ENCODE assay signal across 8 cellular contexts in the genomic region with DNA sequence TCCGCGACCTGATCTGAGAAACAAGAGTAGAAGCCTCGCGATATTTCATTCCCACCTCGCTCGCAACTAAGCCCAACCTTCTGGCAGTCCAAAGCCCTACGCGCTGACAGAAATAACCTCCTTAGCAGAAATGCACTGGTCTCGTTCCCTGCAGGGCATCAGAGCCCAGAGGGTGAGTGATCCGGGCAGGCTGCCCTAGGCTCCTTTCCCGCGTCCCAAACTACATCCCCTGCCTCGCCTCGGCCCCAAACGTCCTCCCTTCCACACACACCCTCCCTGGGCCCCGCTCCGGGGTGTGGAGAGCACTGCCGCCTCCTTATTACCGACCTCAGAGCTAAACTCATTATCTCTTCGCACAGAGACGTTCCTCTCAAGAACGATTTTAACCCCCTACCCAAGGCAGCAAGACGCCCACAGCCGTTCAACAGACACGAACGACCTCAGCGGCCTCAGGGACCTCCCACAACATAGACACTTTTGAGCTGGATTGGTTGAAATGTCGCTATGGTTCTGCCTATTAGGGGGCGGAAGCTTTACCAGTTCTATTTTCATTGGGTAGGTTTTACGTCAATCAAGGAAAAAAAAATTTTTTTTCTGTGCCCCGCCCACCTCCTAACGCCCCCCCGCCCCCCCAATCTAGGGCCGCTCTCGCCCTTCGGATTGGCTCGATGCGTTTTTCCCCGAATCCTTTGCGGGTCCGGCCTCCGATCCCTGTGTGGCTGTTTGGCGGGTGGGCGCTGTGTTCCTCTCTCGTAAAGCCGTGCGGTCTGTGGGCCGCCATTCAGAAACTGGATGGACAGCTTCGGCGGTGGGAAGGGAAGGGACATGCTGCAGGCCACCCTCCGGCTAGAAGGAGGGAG. TPM values are rescaled to one million over a fixed set of nuclear protein-coding genes. Genes with fewer than 3 reads are reported as not detected.
A peak's percentile ranks its signal among the peaks of the same experiment; 100 is the strongest.
DNase-seq lines count a peak whose midpoint lies in the region; ATAC-seq and TF ChIP-seq lines count a peak whose summit lies in the region.

TSS of gene CETN3 (minus strand) at position 439 of the 860 bp plus-strand sequence. CDS start at position 344, 95 bp downstream.

- no peak for TF ChIP-seq CTCF in Panc1 (IDR thresholded peaks at IDR 0.05)

- POLR2A ChIA-PET in Panc1 (lab: Charles Lee), result interaction anchor here (0.5 to 0.7 kb wide), 5 partner anchors 15 to 334 kb away, joined by 3 to 17 read pairs (median 3); no protein-coding TSS in a partner anchor

- peak; percentile 91 for DNase-seq in DMS79 (lab: John Stamatoyannopoulos, UW)
- DNase-seq in KG1 (lab: John Stamatoyannopoulos, UW), result peak; percentile 46
- peak; percentile 86 for DNase-seq in Panc1 (ENCODE audit: low read depth, low spot score)
- DNase-seq in activated T-cell treated with anti-CD3 and anti-CD28 coated beads, Interleukin-2, amount 50 U/mL, for 4 hours, result peak; percentile 83
- peak; percentile 72 for DNase-seq in stimulated activated CD8-positive, alpha-beta memory T cell treated with anti-CD3 and anti-CD28 coated beads, Interleukin-7, amount 100 ng/mL, for 24 hours (ENCODE audit: low read depth)

- no peaks in the 10 kb centered on the region for H3K9me3 Mint-ChIP-seq in activated T-cell treated with anti-CD3 and anti-CD28 coated beads, Interleukin-2, amount 50 U/mL, for 4 hours

- CTCF ChIA-PET in Panc1 (lab: Charles Lee), result interaction anchor here (0.6 kb wide), 1 partner anchor 454 kb away, joined by 5 read pairs; no protein-coding TSS in a partner anchor

- H3K4me3 Mint-ChIP-seq in activated T-cell treated with anti-CD3 and anti-CD28 coated beads, Interleukin-2, amount 50 U/mL, for 4 hours, result no peak within 1 kb of the TSS

- intact Hi-C loops in Panc1 (cut with micrococcal nuclease; ENCODE audit: unreplicated experiment), result no loop called here

- H3K27me3 ChIP-seq in Panc1 (ENCODE audit: control insufficient read depth, insufficient read depth, low read length) (no peaks in the 10 kb centered on the region), muscle layer of colon (ENCODE audit: control insufficient read depth in 1 of 2, insufficient read depth in 2 of 2, low read length in 2 of 2) (no peaks in the 10 kb centered on the region)

- no peaks in the 10 kb centered on the region for H3K9me3 ChIP-seq in Panc1 (ENCODE audit: control insufficient read depth, insufficient read depth, low read depth, low read length)
- no peaks in the 10 kb centered on the region for H3K9me3 ChIP-seq in muscle layer of colon (ENCODE audit: low read length)

- H3K4me1 ChIP-seq in Panc1 (ENCODE audit: control insufficient read depth, insufficient read depth, low read length) (peaks cover 30% of the 10 kb centered on the region), muscle layer of colon (ENCODE audit: insufficient read depth, low read length) (peaks cover 12% of the 10 kb centered on the region)

- H3K4me1 Mint-ChIP-seq in activated T-cell treated with anti-CD3 and anti-CD28 coated beads, Interleukin-2, amount 50 U/mL, for 4 hours (ENCODE audit: low read depth), result peaks cover 14% of the 10 kb centered on the region

- H3K4me3 ChIP-seq in Panc1 (ENCODE audit: low read depth in 2 of 2, low read length in 2 of 2) (peak within 1 kb of the TSS; percentile 91 to 99), muscle layer of colon (ENCODE audit: low read depth in 1 of 2, low read length in 2 of 2) (peak within 1 kb of the TSS; percentile 71 to 98)

- H3K27me3 Mint-ChIP-seq in activated T-cell treated with anti-CD3 and anti-CD28 coated beads, Interleukin-2, amount 50 U/mL, for 4 hours (ENCODE audit: low read depth), result no peaks in the 10 kb centered on the region

- peaks cover 16% of the 10 kb centered on the region for H3K36me3 Mint-ChIP-seq in activated T-cell treated with anti-CD3 and anti-CD28 coated beads, Interleukin-2, amount 50 U/mL, for 4 hours (ENCODE audit: insufficient read depth)

- ATAC-seq in GM21737 (IDR thresholded peaks at IDR 0.05; ENCODE audit: unreplicated experiment) (peak; percentile 95), Panc1 (peak; percentile 98), esophagus mucosa (peak; percentile 97)
- peak; percentile 95 to 96 for ATAC-seq in activated T-cell treated with anti-CD3 and anti-CD28 coated beads, Interleukin-2, amount 50 U/mL, for 4 hours

- in situ Hi-C loops in Panc1 (cut with HindIII; ENCODE audit: low pct_unique_long_range_greater_than_20kb, low sequenced_read_pairs), result no loop called here

- H3K27ac ChIP-seq in Panc1 (ENCODE audit: low read length), result peak within 1 kb of the TSS; percentile 98
- peak within 1 kb of the TSS; percentile 92 for H3K27ac ChIP-seq in muscle layer of colon (ENCODE audit: low read depth, low read length)

- H3K36me3 ChIP-seq in Panc1 (ENCODE audit: control insufficient read depth, insufficient read depth, low read length) (peaks cover 17% of the 10 kb centered on the region), muscle layer of colon (ENCODE audit: insufficient read depth, low read length) (peaks cover 9% of the 10 kb centered on the region)

- no TSS peak for BruUV-seq in Panc1 (replicated peaks; lab: Mats Ljungman, UMichigan)

- H3K9ac ChIP-seq in muscle layer of colon (ENCODE audit: low read length), result peak within 1 kb of the TSS; percentile 98

RNA-seq across cellular contexts. Expression of gene CETN3, which starts in this region (rescaled TPM):
- total RNA-seq in Panc1 (2021; ENCODE audit: unreplicated experiment), result 30.6 TPM
- 13.4 TPM for polyA plus RNA-seq in Panc1 (2012; ENCODE audit: insufficient read length)
- 10 to 100 TPM; 28.4 to 33.6 (median 32.4) TPM for total RNA-seq in activated T-cell treated with anti-CD3 and anti-CD28 coated beads, Interleukin-2, amount 50 U/mL, for 4 hours
- total RNA-seq in esophagus mucosa, result 19.2 TPM

Comparison
In these comparisons a context has a peak if more than half of its experiments do, and no peak if none do; other contexts are left out.
1. Peak in every context shown above with its lines: DNase-seq, ATAC-seq, H3K4me3 ChIP-seq and H3K27ac ChIP-seq.